Comparison of ENCODE assay signal across 8 cellular contexts in the genomic region with DNA sequence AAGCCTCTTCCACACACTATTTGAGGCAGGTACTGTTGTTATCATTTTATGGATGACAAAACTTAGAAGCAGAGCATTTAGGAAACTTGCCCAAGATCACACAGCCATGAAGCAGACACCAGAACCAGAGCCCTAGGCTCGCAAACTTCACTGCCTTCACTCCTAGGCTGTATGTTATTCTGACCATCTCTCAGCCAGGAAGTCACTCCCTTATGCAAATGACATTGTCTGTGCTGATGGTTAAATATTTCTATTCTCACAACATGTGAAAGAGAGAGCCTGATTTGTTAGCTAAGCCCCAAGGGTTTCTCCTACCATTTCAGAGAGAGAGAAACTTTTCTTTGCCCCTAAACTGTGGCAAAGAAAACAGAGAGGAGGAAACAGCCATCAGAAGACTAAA. TPM values are rescaled to one million over a fixed set of nuclear protein-coding genes. Genes with fewer than 3 reads are reported as not detected.
A peak's percentile ranks its signal among the peaks of the same experiment; 100 is the strongest.
DNase-seq lines count a peak whose midpoint lies in the region; ATAC-seq and TF ChIP-seq lines count a peak whose summit lies in the region.
"Not testable (repeated sequence)": the region's sequence is repeated elsewhere in the genome, so short reads cannot be mapped to it uniquely, and the experiment has no call there.

No MANE protein-coding gene starts in this region.

- not testable (repeated sequence) for H3K36me3 ChIP-seq in DOHH2 (ENCODE audit: control insufficient read depth, low read length); OCI-LY7 (ENCODE audit: insufficient read depth, low read length)

- H2AFZ ChIP-seq in OCI-LY7 (ENCODE audit: low read length) = peak overlapping the region; percentile 96

- BruUV-seq in OCI-LY7 (replicated peaks; lab: Mats Ljungman, UMichigan) = not testable (repeated sequence)

- POLR2A ChIA-PET in OCI-LY7 (lab: Charles Lee) = interaction anchor here (0.6 to 1.5 kb wide), 3 partner anchors 17 to 27 kb away, joined by 3 to 8 read pairs (median 6); no protein-coding TSS in a partner anchor

- TF ChIP-seq CTCF in DOHH2 (IDR thresholded peaks at IDR 0.05; ENCODE audit: low read depth, low read length, poor library complexity, severe bottlenecking); OCI-LY7 (conservative IDR thresholded peaks at IDR 0.05; ENCODE audit: low read length): not testable (repeated sequence)

- H3K4me3 ChIP-seq in DOHH2 (ENCODE audit: low read length) (peak overlapping the region; percentile 33; the same call in 1 of the 2 replicates), OCI-LY7 (ENCODE audit: low read depth, low read length, poor library complexity, severe bottlenecking) (peak overlapping the region; percentile 27)

- H3K4me1 Mint-ChIP-seq in stimulated activated naive B cell treated with anti-CD40 and anti-IgM and Interleukin-4, amounts not matched to agents 10 μg/mL and 1 μg/mL and 100 μg/mL, for 72 hours = peaks cover 22 to 27% of the 10 kb centered on the region in 2 donors

- H3K27me3 Mint-ChIP-seq in stimulated activated naive B cell treated with anti-CD40 and anti-IgM and Interleukin-4, amounts not matched to agents 10 μg/mL and 1 μg/mL and 100 μg/mL, for 72 hours = not testable (repeated sequence)

- intact Hi-C loops in OCI-LY7 (cut with micrococcal nuclease; ENCODE audit: unreplicated experiment) = not testable (repeated sequence)

- H3K9me2 ChIP-seq in DOHH2 (replicated peaks; ENCODE audit: control insufficient read depth, low read length); OCI-LY7 (ENCODE audit: insufficient read depth, low read length): not testable (repeated sequence)

- H3K27ac Mint-ChIP-seq in stimulated activated naive B cell treated with anti-CD40 and anti-IgM and Interleukin-4, amounts not matched to agents 10 μg/mL and 1 μg/mL and 100 μg/mL, for 72 hours = peak overlapping the region; percentile 59

- H3F3A ChIP-seq in DOHH2 (ENCODE audit: control insufficient read depth, insufficient read depth) = not testable (repeated sequence)

- not testable (repeated sequence) for H3K9me3 ChIP-seq in DOHH2 (ENCODE audit: control insufficient read depth, insufficient read depth, low read length); OCI-LY7 (ENCODE audit: low read length)

- H3K27me3 ChIP-seq in DOHH2 (ENCODE audit: control insufficient read depth, low read length) = not testable (repeated sequence)

- H3K4me3 Mint-ChIP-seq in stimulated activated naive B cell treated with anti-CD40 and anti-IgM and Interleukin-4, amounts not matched to agents 10 μg/mL and 1 μg/mL and 100 μg/mL, for 72 hours = not testable (repeated sequence)

- ATAC-seq in GM18867 (IDR thresholded peaks at IDR 0.05; ENCODE audit: unreplicated experiment) = peak; percentile 62
- ATAC-seq in GM19395 (IDR thresholded peaks at IDR 0.05; ENCODE audit: unreplicated experiment) = peak; percentile 73
- ATAC-seq in GM21529 (IDR thresholded peaks at IDR 0.05; ENCODE audit: unreplicated experiment) = peak; percentile 83
- ATAC-seq in HG03097 (IDR thresholded peaks at IDR 0.05; ENCODE audit: low FRiP score, unreplicated experiment) = peak; percentile 54
- ATAC-seq in HG03432 (IDR thresholded peaks at IDR 0.05; ENCODE audit: unreplicated experiment) = peak; percentile 51
- peak in 1 of 2 donors; percentile 45 for ATAC-seq in stimulated activated naive B cell treated with anti-CD40 and anti-IgM and Interleukin-4, amounts not matched to agents 10 μg/mL and 1 μg/mL and 100 μg/mL, for 72 hours (replicated peaks)

- H3K4me2 ChIP-seq in DOHH2 (ENCODE audit: low read length) (peak overlapping the region; percentile 68), OCI-LY7 (ENCODE audit: low read length) (peak overlapping the region; percentile 63)

- H3K36me3 Mint-ChIP-seq in stimulated activated naive B cell treated with anti-CD40 and anti-IgM and Interleukin-4, amounts not matched to agents 10 μg/mL and 1 μg/mL and 100 μg/mL, for 72 hours = not testable (repeated sequence)

- DNase-seq in OCI-LY7 (ENCODE audit: low spot score) = peak; percentile 61
- DNase-seq in stimulated activated naive B cell treated with anti-CD40 and anti-IgM and Interleukin-4, amounts not matched to agents 10 μg/mL and 1 μg/mL and 100 μg/mL, for 72 hours = not testable (repeated sequence)

- H3K9me3 Mint-ChIP-seq in stimulated activated naive B cell treated with anti-CD40 and anti-IgM and Interleukin-4, amounts not matched to agents 10 μg/mL and 1 μg/mL and 100 μg/mL, for 72 hours = not testable (repeated sequence)

- not testable (repeated sequence) for H4K20me1 ChIP-seq in DOHH2 (ENCODE audit: control insufficient read depth, insufficient read depth, low read depth, low read length); OCI-LY7 (ENCODE audit: insufficient read depth, low read length)

- CTCF ChIA-PET in OCI-LY7 (lab: Charles Lee; ENCODE audit: unreplicated experiment) = not testable (repeated sequence)

- H3K27ac ChIP-seq in DOHH2 (ENCODE audit: low read depth, low read length) = peak overlapping the region; percentile 44
- H3K27ac ChIP-seq in OCI-LY7 (ENCODE audit: low read depth, low read length, poor library complexity, severe bottlenecking) = peak overlapping the region; percentile 63

- peaks cover 17% of the 10 kb centered on the region for H3K4me1 ChIP-seq in DOHH2 (ENCODE audit: control insufficient read depth, low read length)
- H3K4me1 ChIP-seq in OCI-LY7 (ENCODE audit: insufficient read depth, low read length, poor library complexity, severe bottlenecking) = peaks cover 18% of the 10 kb centered on the region

- not testable (repeated sequence) for H3K79me2 ChIP-seq in DOHH2 (ENCODE audit: control insufficient read depth, low read length); OCI-LY7 (ENCODE audit: insufficient read depth, low read depth, low read length)

RNA-seq across cellular contexts. Expression of a gene that starts 26.4 kb away (rescaled TPM):
- total RNA-seq in OCI-LY7 (2014; rRNA removed; shearing (Covaris generic)) = 16.1 and 25.1 TPM in 2 replicates
- total RNA-seq in OCI-LY7 (2022) = 33.5 and 34.5 TPM in 2 replicates

RNA-seq across cellular contexts. Expression of a gene that starts 43.6 kb away (rescaled TPM):
- total RNA-seq in OCI-LY7 (2014; rRNA removed; shearing (Covaris generic)) = 4,583 and 5,614 TPM in 2 replicates
- total RNA-seq in OCI-LY7 (2022) = 2,077 and 2,357 TPM in 2 replicates
